ENCODE assay signal across 10 cellular contexts in the genomic region with DNA sequence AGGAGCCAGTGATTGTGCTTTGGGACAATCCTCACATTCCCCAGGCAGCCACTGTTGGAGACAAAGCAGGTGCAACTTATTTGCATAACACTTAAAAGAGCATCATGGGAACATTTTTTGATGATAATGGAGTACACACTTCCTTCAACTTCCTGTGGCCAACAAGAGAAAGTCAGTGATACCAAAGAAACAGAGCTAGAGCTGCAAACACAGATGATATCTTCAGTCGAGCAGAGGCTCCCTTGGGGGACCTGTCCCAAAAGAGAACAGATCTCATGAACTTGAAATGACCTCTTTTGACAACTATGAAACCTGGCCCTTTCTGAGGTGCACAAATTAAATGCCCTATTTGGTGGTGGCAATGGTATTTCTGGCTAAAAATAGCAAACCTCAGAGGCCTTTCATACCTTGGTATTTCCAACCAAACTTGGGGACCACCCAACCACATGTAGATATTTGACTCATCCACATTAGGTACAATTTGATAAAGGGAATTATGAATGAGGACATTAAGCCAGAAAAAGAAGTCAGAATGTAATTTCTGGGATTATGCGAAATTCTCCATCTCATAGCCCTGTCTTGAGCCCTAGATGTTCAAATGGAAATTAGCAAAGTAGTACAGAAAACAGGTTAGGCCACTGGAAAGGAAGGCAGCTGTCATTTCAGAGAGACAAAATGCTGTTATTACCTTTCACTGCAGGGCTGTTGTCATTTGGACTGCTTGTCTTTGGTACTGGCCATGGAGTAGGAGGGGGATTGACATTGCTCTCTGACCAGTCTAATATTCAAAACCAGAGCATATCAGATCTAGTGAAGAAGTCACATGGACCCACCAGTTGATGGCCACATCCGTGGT.
DNase-seq lines count a peak whose midpoint lies in the region; ATAC-seq lines count a peak whose summit lies in the region.
"Had no signal": no experiment of that assay in that cellular context is flagged by ENCODE, and none has a peak within 500 bp of the region (broad histone marks: within the 10 kb centered on the region; RNA-seq: fewer than 3 reads in every experiment).

No MANE protein-coding gene starts in this region.

- H3K9me3 Mint-ChIP-seq in naive thymus-derived CD8-positive, alpha-beta T cell = peaks cover 0 to 10% (median 2%) of the 10 kb centered on the region in 9 donors

- H3K4me1 Mint-ChIP-seq in naive thymus-derived CD8-positive, alpha-beta T cell = peaks cover 25 to 55% (median 44%) of the 10 kb centered on the region in 4 donors

- peak in 2 of 10 donors; percentile 24 to 32 for DNase-seq in naive thymus-derived CD8-positive, alpha-beta T cell
- DNase-seq in NCI-H128 (lab: John Stamatoyannopoulos, UW; ENCODE audit: unreplicated experiment) (no peak), GDM1 (lab: John Stamatoyannopoulos, UW) (no peak), T-helper 9 cell (no peak)
- DNase-seq: central memory CD4-positive, alpha-beta T cell; GM23248; NCI-H2227 treated with DMSO at 0.1 percent for 48 hours had no signal

- peaks cover 0 to 2% (median 0%) of the 10 kb centered on the region in 3 donors for H3K36me3 Mint-ChIP-seq in naive thymus-derived CD8-positive, alpha-beta T cell

- peak; percentile 93 for ATAC-seq in GM18870 (IDR thresholded peaks at IDR 0.05; ENCODE audit: unreplicated experiment)
- peak; percentile 91 for ATAC-seq in GM21619 (IDR thresholded peaks at IDR 0.05; ENCODE audit: unreplicated experiment)
- peak; percentile 87 for ATAC-seq in HG03469 (IDR thresholded peaks at IDR 0.05; ENCODE audit: unreplicated experiment)
- peak; percentile 62 to 74 for ATAC-seq in naive thymus-derived CD8-positive, alpha-beta T cell

- no peaks in the 10 kb centered on the region for H3K27me3 Mint-ChIP-seq in naive thymus-derived CD8-positive, alpha-beta T cell

- H3K4me3 Mint-ChIP-seq in naive thymus-derived CD8-positive, alpha-beta T cell = peak overlapping the region in 9 of 10 donors; percentile 17 to 74 (median 49)

- POLR2A ChIA-PET in naive thymus-derived CD8-positive, alpha-beta T cell (lab: Charles Lee) = interaction anchor here (1.0 to 2.4 kb wide), 3 partner anchors 10 to 18 kb away, joined by 3 to 11 read pairs (median 4); no protein-coding TSS in a partner anchor

- H3K27ac Mint-ChIP-seq in naive thymus-derived CD8-positive, alpha-beta T cell = peak overlapping the region; percentile 80 to 94 (median 88)
